ENCODE assay signal across 11 cellular contexts in the genomic region with DNA sequence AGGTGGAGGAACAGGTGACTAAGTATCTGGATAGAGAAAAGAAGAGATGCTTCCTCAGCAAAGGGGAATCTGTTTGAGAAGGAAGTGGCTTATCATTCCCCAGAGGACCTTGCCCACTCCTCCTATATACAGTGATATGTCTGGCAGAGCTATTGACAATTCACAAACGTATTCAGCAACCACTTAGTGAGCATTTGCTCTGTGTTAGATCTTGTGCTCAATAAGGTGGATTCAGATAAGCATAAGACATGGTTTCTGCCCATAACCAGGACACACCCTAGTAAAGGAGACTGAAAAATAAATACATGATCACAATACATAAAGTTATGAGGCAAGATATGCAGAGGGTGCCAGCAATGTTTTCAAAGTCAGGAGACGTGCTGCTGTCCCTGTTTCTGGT. TPM values are rescaled to one million over a fixed set of nuclear protein-coding genes. Genes with fewer than 3 reads are reported as not detected.
DNase-seq lines count a peak whose midpoint lies in the region; ATAC-seq, FAIRE-seq and TF ChIP-seq lines count a peak whose summit lies in the region.
"Had no signal": no experiment of that assay in that cellular context is flagged by ENCODE, and none has a peak within 500 bp of the region (broad histone marks: within the 10 kb centered on the region; RNA-seq: fewer than 3 reads in every experiment).

No MANE protein-coding gene starts in this region.

- H3K36me3 Mint-ChIP-seq in astrocyte (ENCODE audit: low read depth, unreplicated experiment), result no peaks in the 10 kb centered on the region

- H3K27ac ChIP-seq in 22Rv1, result peak overlapping the region; percentile 91
- no peak overlapping the region for H3K27ac ChIP-seq in astrocyte (ENCODE audit: low read depth, low read length)

- no peak for FAIRE-seq in astrocyte (lab: Jason Lieb, UNC)

- peak overlapping the region; percentile 83 for H3K4me3 ChIP-seq in HFF-Myc (replicated peaks; ENCODE audit: low read depth, low read length)
- H3K4me3 ChIP-seq in astrocyte (ENCODE audit: insufficient read depth, low read depth, low read length), result peak overlapping the region; percentile 80
- H3K4me3 ChIP-seq in mucosa of stomach (ENCODE audit: low read length), result no peak overlapping the region

- peaks cover 10% of the 10 kb centered on the region for H3K4me1 ChIP-seq in astrocyte (ENCODE audit: insufficient read depth, low read length)
- peaks cover 25% of the 10 kb centered on the region for H3K4me1 ChIP-seq in mucosa of stomach (ENCODE audit: control insufficient read depth, insufficient read depth, low read length)

- H3K9me3 ChIP-seq in astrocyte (ENCODE audit: insufficient read depth, low read depth, low read length), result no peaks in the 10 kb centered on the region
- no peaks in the 10 kb centered on the region for H3K9me3 ChIP-seq in mucosa of stomach (ENCODE audit: control insufficient read depth, low read length)

- H2AFZ ChIP-seq in astrocyte (ENCODE audit: low read depth, low read length), result no peak overlapping the region

- peak overlapping the region; percentile 97 for H3K4me2 ChIP-seq in astrocyte (ENCODE audit: low read length)

- ATAC-seq in GM19351 (IDR thresholded peaks at IDR 0.05; ENCODE audit: unreplicated experiment), result no peak

- H3K4me1 Mint-ChIP-seq in astrocyte (ENCODE audit: low read depth, unreplicated experiment), result peaks cover 10% of the 10 kb centered on the region

- H3K27me3 ChIP-seq in astrocyte (ENCODE audit: insufficient read depth, low read length), result no peaks in the 10 kb centered on the region
- no peaks in the 10 kb centered on the region for H3K27me3 ChIP-seq in mucosa of stomach (ENCODE audit: control insufficient read depth, insufficient read depth, low read length)

- TF ChIP-seq CTCF in 22Rv1 (IDR thresholded peaks at IDR 0.05) (no peak), HFF-Myc (IDR thresholded peaks at IDR 0.05; ENCODE audit: low read depth, low read length, missing control alignments) (no peak), astrocyte (IDR thresholded peaks at IDR 0.05; ENCODE audit: insufficient read depth, low read depth, low read length) (no peak)

- H3K27ac Mint-ChIP-seq in astrocyte (ENCODE audit: unreplicated experiment), result no peak overlapping the region

- H3K27me3 Mint-ChIP-seq in astrocyte (ENCODE audit: low read depth, unreplicated experiment), result no peaks in the 10 kb centered on the region

- H3K9ac ChIP-seq in astrocyte (ENCODE audit: low read length) (peak overlapping the region; percentile 88), mucosa of stomach (ENCODE audit: low read length) (peak overlapping the region; percentile 98)

- DNase-seq in HFF-Myc (ENCODE audit: extremely low read depth, low read depth) (no peak), astrocyte (ENCODE audit: low read depth) (no peak), HK-2 (ENCODE audit: unreplicated experiment) (no peak)
- DNase-seq in stimulated activated CD4-positive, alpha-beta T cell treated with anti-CD3 and anti-CD28 coated beads, Interleukin-2, amount 100 ng/mL, for 24 hours, result no peak
- DNase-seq in stimulated activated CD4-positive, alpha-beta T cell treated with anti-CD3 and anti-CD28 coated beads, Interleukin-1b, Interleukin-23, amount 100 ng/mL, for 48 hours, result no peak
- DNase-seq: NCI-H1048, T-helper 9 cell had no signal

- H3K9me3 Mint-ChIP-seq in astrocyte (ENCODE audit: unreplicated experiment), result no peaks in the 10 kb centered on the region

- peaks cover 14% of the 10 kb centered on the region for H4K20me1 ChIP-seq in astrocyte (ENCODE audit: insufficient read depth, low read length)

- no peaks in the 10 kb centered on the region for H3K36me3 ChIP-seq in astrocyte (ENCODE audit: insufficient read depth, low read length)
- H3K36me3 ChIP-seq in mucosa of stomach (ENCODE audit: control insufficient read depth, insufficient read depth, low read length), result no peaks in the 10 kb centered on the region

- H3K79me2 ChIP-seq in astrocyte (ENCODE audit: insufficient read depth, low read length), result peaks cover 52% of the 10 kb centered on the region

- peak overlapping the region; percentile 96 for H3K4me3 Mint-ChIP-seq in astrocyte (ENCODE audit: unreplicated experiment)

RNA-seq across cellular contexts. Expression of a gene that starts 1.4 kb away (rescaled TPM):
- 38.2 and 40.3 TPM in 2 replicates for total RNA-seq in astrocyte

RNA-seq across cellular contexts. Expression of a gene that starts 20.0 kb away (rescaled TPM):
- total RNA-seq in astrocyte, result not detected in 2 replicates
- total RNA-seq: H7 had no signal

RNA-seq across cellular contexts. Expression of a gene that starts 30.1 kb away (rescaled TPM):
- total RNA-seq in astrocyte, result not detected in 2 replicates
- total RNA-seq: H7 had no signal

RNA-seq across cellular contexts. Expression of a gene that starts 41.0 kb away (rescaled TPM):
- total RNA-seq in astrocyte, result 9.8 and 11.6 TPM in 2 replicates

RNA-seq across cellular contexts. Expression of a gene that starts 51.8 kb away (rescaled TPM):
- 48.2 and 51.4 TPM in 2 replicates for total RNA-seq in astrocyte
